In the genomic region with DNA sequence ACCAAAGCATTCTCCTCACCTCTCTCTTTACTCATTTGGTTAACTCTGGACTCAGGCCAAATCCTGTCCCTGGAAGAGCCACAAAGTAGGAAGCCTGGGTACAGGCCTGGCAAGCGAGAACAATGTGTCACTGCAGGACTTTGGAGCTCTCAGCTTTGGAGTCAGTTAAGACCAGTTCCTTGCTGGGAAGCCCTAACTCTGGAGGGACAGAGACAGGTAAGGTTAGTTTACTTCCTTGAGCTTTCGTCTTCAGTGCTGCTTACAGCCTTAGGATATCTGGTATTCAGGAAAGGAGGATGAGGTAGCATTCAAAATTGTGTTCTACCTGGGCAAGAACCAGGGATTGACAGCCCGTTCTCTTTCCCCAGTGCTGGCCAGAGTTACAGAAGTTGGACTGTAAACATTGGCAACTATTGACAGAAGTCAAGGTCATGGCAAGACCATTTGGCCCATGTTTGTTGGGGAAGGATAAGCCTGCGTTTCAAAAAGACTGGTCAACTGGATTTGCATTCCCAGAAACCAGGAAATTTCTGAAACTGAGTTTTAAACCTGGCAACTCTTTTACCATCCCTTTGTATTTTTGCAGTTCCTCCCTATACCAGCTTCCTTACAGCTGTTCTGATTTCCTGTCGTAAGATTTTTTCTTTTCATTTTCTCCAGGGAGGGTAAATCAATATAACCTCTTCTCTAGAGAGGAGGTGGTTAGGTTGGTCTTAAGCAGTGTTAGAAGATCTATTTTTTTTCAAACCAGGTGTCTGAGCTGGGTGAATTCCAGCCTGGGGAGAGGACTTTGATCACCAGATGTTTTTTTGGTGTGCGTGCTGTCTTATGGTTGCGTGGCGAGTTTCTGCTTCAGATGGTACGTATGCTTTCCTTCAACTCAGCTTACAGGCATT, we compare ENCODE assay signal across 1 cellular context.
TF ChIP-seq lines count a peak whose summit lies in the region.

A gene with protein sequence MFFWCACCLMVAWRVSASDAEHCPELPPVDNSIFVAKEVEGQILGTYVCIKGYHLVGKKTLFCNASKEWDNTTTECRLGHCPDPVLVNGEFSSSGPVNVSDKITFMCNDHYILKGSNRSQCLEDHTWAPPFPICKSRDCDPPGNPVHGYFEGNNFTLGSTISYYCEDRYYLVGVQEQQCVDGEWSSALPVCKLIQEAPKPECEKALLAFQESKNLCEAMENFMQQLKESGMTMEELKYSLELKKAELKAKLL (plus strand): TSS at position 130 of the 896 bp plus-strand sequence. CDS start 672 bp downstream, at position 802.

TF ChIP-seq in HepG2, 621 proteins besides CTCF, POLR2A, EP300 and RAD21 (continued from another document and continues in another):
- TF ChIP-seq, protein P1, sequence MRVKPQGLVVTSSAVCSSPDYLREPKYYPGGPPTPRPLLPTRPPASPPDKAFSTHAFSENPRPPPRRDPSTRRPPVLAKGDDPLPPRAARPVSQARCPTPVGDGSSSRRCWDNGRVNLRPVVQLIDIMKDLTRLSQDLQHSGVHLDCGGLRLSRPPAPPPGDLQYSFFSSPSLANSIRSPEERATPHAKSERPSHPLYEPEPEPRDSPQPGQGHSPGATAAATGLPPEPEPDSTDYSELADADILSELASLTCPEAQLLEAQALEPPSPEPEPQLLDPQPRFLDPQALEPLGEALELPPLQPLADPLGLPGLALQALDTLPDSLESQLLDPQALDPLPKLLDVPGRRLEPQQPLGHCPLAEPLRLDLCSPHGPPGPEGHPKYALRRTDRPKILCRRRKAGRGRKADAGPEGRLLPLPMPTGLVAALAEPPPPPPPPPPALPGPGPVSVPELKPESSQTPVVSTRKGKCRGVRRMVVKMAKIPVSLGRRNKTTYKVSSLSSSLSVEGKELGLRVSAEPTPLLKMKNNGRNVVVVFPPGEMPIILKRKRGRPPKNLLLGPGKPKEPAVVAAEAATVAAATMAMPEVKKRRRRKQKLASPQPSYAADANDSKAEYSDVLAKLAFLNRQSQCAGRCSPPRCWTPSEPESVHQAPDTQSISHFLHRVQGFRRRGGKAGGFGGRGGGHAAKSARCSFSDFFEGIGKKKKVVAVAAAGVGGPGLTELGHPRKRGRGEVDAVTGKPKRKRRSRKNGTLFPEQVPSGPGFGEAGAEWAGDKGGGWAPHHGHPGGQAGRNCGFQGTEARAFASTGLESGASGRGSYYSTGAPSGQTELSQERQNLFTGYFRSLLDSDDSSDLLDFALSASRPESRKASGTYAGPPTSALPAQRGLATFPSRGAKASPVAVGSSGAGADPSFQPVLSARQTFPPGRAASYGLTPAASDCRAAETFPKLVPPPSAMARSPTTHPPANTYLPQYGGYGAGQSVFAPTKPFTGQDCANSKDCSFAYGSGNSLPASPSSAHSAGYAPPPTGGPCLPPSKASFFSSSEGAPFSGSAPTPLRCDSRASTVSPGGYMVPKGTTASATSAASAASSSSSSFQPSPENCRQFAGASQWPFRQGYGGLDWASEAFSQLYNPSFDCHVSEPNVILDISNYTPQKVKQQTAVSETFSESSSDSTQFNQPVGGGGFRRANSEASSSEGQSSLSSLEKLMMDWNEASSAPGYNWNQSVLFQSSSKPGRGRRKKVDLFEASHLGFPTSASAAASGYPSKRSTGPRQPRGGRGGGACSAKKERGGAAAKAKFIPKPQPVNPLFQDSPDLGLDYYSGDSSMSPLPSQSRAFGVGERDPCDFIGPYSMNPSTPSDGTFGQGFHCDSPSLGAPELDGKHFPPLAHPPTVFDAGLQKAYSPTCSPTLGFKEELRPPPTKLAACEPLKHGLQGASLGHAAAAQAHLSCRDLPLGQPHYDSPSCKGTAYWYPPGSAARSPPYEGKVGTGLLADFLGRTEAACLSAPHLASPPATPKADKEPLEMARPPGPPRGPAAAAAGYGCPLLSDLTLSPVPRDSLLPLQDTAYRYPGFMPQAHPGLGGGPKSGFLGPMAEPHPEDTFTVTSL (CRISPR knock-in tag; IDR thresholded peaks at IDR 0.05; ENCODE audit: borderline replicate concordance) = peak; percentile 96
- TF ChIP-seq AHR (CRISPR knock-in tag; IDR thresholded peaks at IDR 0.05) (no peak; the same call in 1 of the 2 replicates), ZMYM2 (CRISPR knock-in tag; IDR thresholded peaks at IDR 0.05) (no peak; the same call in 1 of the 2 replicates), ZEB1 (IDR thresholded peaks at IDR 0.05; ENCODE audit: insufficient replicate concordance, low read depth) (peak; percentile 76), HDAC1 (CRISPR knock-in tag; IDR thresholded peaks at IDR 0.05) (peak; percentile 89), ZBTB38 (CRISPR knock-in tag; IDR thresholded peaks at IDR 0.05) (no peak), ZNF180 (CRISPR knock-in tag; IDR thresholded peaks at IDR 0.05; ENCODE audit: borderline replicate concordance, low read depth) (no peak), ZNF644 (CRISPR knock-in tag; IDR thresholded peaks at IDR 0.05; ENCODE audit: low read depth) (peak; percentile 90), NR1H2 (CRISPR knock-in tag; IDR thresholded peaks at IDR 0.05; ENCODE audit: borderline replicate concordance, low read depth) (no peak), KLF9 (CRISPR knock-in tag; IDR thresholded peaks at IDR 0.05; ENCODE audit: low read depth) (0 out of 2 replicates have a peak, but pooled peaks have one; percentile 35), ZFYVE20 (CRISPR knock-in tag; IDR thresholded peaks at IDR 0.05; ENCODE audit: borderline replicate concordance, low read depth) (no peak), ZNF260 (CRISPR knock-in tag; IDR thresholded peaks at IDR 0.05; ENCODE audit: borderline replicate concordance, low read depth) (no peak), LCORL (IDR thresholded peaks at IDR 0.05) (peak; percentile 21; the same call in 1 of the 2 replicates), LCORL (CRISPR knock-in tag; IDR thresholded peaks at IDR 0.05) (peak; percentile 46; the same call in 1 of the 2 replicates), KLF6 (CRISPR knock-in tag; IDR thresholded peaks at IDR 0.05) (peak; percentile 58; the same call in 1 of the 2 replicates), IKZF1 (IDR thresholded peaks at IDR 0.05) (no peak), TEAD2 (CRISPR knock-in tag; IDR thresholded peaks at IDR 0.05) (no peak), PAF1 (CRISPR knock-in tag; IDR thresholded peaks at IDR 0.05) (no peak), TBL1XR1 (IDR thresholded peaks at IDR 0.05; ENCODE audit: borderline replicate concordance, low read length, partially characterized antibody) (peak; percentile 90), RARG (CRISPR knock-in tag; IDR thresholded peaks at IDR 0.05; ENCODE audit: low read depth) (no peak), MATR3 (CRISPR knock-in tag; IDR thresholded peaks at IDR 0.05) (no peak), POLR2AphosphoS5 (IDR thresholded peaks at IDR 0.05; ENCODE audit: low read depth, low read length) (0 out of 2 replicates have a peak, but pooled peaks have one; percentile 37), GFI1 (CRISPR knock-in tag; IDR thresholded peaks at IDR 0.05; ENCODE audit: borderline replicate concordance) (peak; percentile 52; the same call in 1 of the 2 replicates), HIVEP1 (CRISPR knock-in tag; IDR thresholded peaks at IDR 0.05) (no peak)
- TF ChIP-seq, protein P2, sequence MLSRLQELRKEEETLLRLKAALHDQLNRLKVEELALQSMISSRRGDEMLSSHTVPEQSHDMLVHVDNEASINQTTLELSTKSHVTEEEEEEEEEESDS (CRISPR knock-in tag; IDR thresholded peaks at IDR 0.05; ENCODE audit: borderline replicate concordance) = no peak
- TF ChIP-seq, protein P3, sequence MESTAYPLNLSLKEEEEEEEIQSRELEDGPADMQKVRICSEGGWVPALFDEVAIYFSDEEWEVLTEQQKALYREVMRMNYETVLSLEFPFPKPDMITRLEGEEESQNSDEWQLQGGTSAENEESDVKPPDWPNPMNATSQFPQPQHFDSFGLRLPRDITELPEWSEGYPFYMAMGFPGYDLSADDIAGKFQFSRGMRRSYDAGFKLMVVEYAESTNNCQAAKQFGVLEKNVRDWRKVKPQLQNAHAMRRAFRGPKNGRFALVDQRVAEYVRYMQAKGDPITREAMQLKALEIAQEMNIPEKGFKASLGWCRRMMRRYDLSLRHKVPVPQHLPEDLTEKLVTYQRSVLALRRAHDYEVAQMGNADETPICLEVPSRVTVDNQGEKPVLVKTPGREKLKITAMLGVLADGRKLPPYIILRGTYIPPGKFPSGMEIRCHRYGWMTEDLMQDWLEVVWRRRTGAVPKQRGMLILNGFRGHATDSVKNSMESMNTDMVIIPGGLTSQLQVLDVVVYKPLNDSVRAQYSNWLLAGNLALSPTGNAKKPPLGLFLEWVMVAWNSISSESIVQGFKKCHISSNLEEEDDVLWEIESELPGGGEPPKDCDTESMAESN (CRISPR knock-in tag; conservative IDR thresholded peaks at IDR 0.05) = peak; percentile 73
- TF ChIP-seq, protein P4, sequence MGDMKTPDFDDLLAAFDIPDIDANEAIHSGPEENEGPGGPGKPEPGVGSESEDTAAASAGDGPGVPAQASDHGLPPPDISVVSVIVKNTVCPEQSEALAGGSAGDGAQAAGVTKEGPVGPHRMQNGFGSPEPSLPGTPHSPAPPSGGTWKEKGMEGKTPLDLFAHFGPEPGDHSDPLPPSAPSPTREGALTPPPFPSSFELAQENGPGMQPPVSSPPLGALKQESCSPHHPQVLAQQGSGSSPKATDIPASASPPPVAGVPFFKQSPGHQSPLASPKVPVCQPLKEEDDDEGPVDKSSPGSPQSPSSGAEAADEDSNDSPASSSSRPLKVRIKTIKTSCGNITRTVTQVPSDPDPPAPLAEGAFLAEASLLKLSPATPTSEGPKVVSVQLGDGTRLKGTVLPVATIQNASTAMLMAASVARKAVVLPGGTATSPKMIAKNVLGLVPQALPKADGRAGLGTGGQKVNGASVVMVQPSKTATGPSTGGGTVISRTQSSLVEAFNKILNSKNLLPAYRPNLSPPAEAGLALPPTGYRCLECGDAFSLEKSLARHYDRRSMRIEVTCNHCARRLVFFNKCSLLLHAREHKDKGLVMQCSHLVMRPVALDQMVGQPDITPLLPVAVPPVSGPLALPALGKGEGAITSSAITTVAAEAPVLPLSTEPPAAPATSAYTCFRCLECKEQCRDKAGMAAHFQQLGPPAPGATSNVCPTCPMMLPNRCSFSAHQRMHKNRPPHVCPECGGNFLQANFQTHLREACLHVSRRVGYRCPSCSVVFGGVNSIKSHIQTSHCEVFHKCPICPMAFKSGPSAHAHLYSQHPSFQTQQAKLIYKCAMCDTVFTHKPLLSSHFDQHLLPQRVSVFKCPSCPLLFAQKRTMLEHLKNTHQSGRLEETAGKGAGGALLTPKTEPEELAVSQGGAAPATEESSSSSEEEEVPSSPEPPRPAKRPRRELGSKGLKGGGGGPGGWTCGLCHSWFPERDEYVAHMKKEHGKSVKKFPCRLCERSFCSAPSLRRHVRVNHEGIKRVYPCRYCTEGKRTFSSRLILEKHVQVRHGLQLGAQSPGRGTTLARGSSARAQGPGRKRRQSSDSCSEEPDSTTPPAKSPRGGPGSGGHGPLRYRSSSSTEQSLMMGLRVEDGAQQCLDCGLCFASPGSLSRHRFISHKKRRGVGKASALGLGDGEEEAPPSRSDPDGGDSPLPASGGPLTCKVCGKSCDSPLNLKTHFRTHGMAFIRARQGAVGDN (CRISPR knock-in tag; IDR thresholded peaks at IDR 0.05) = no peak
- TF ChIP-seq, protein P5, sequence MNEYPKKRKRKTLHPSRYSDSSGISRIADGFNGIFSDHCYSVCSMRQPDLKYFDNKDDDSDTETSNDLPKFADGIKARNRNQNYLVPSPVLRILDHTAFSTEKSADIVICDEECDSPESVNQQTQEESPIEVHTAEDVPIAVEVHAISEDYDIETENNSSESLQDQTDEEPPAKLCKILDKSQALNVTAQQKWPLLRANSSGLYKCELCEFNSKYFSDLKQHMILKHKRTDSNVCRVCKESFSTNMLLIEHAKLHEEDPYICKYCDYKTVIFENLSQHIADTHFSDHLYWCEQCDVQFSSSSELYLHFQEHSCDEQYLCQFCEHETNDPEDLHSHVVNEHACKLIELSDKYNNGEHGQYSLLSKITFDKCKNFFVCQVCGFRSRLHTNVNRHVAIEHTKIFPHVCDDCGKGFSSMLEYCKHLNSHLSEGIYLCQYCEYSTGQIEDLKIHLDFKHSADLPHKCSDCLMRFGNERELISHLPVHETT (CRISPR knock-in tag; conservative IDR thresholded peaks at IDR 0.05) = no peak
- TF ChIP-seq, protein P6, sequence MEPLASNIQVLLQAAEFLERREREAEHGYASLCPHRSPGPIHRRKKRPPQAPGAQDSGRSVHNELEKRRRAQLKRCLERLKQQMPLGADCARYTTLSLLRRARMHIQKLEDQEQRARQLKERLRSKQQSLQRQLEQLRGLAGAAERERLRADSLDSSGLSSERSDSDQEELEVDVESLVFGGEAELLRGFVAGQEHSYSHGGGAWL (CRISPR knock-in tag; IDR thresholded peaks at IDR 0.05) = no peak
- TF ChIP-seq, protein P7, sequence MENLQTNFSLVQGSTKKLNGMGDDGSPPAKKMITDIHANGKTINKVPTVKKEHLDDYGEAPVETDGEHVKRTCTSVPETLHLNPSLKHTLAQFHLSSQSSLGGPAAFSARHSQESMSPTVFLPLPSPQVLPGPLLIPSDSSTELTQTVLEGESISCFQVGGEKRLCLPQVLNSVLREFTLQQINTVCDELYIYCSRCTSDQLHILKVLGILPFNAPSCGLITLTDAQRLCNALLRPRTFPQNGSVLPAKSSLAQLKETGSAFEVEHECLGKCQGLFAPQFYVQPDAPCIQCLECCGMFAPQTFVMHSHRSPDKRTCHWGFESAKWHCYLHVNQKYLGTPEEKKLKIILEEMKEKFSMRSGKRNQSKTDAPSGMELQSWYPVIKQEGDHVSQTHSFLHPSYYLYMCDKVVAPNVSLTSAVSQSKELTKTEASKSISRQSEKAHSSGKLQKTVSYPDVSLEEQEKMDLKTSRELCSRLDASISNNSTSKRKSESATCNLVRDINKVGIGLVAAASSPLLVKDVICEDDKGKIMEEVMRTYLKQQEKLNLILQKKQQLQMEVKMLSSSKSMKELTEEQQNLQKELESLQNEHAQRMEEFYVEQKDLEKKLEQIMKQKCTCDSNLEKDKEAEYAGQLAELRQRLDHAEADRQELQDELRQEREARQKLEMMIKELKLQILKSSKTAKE (CRISPR knock-in tag; IDR thresholded peaks at IDR 0.05; ENCODE audit: borderline replicate concordance) = peak; percentile 80
